ENCODE assay signal across 15 cellular contexts in the genomic region with DNA sequence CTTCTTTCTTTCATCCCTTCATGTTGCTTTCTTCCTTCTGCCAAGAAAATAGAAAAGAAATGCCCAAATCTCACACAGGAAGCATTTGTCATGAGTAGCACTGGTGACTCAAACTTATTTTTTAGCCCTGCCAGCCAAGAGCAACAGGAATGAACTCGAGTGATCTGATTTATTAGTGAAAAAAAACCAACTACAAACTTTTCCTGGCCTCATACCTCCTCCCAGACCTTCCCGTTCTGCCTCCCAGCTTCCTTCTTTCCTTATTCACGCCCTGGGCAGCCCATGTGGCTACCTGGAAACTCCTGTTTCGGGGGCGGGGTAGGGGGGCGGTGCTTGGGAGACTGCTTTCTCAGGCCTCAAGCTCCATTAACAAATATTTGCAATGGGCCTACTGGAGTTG.
A peak's percentile ranks its signal among the peaks of the same experiment; 100 is the strongest.
DNase-seq lines count a peak whose midpoint lies in the region; ATAC-seq and TF ChIP-seq lines count a peak whose summit lies in the region.
"Had no signal": no experiment of that assay in that cellular context is flagged by ENCODE, and none has a peak within 500 bp of the region (broad histone marks: within the 10 kb centered on the region; RNA-seq: fewer than 3 reads in every experiment).

No MANE protein-coding gene starts in this region.

- H3K4me3 ChIP-seq in stomach, result no peak overlapping the region

- H3K36me3 ChIP-seq in stomach, result no peaks in the 10 kb centered on the region

- no peak overlapping the region for H3K4ac ChIP-seq in H9 (ENCODE audit: low read depth, low read length)

- H2BK15ac ChIP-seq in H9 (ENCODE audit: low read depth, low read length), result no peak overlapping the region

- H3K27me3 Mint-ChIP-seq in H9 (ENCODE audit: low read depth) (no peaks in the 10 kb centered on the region; the same call in 1 of the 2 replicates), WTC11 (ENCODE audit: low read depth) (no peaks in the 10 kb centered on the region), mesothelial cell of epicardium (ENCODE audit: low read depth) (peaks cover 9% of the 10 kb centered on the region)
- H3K27me3 Mint-ChIP-seq in naive thymus-derived CD8-positive, alpha-beta T cell, result no peaks in the 10 kb centered on the region

- H2BK20ac ChIP-seq in H9 (ENCODE audit: low read depth, low read length, poor library complexity, severe bottlenecking), result no peak overlapping the region

- no peak overlapping the region for H3K9ac ChIP-seq in H9 (ENCODE audit: extremely low read depth, insufficient read length, low read length)

- H3K9me3 ChIP-seq in H9 (ENCODE audit: control insufficient read depth, low read depth, low read length) (no peaks in the 10 kb centered on the region), stomach (no peaks in the 10 kb centered on the region)

- no peak overlapping the region for H3K27ac ChIP-seq in H9 (ENCODE audit: insufficient read length, low read depth, low read length)
- H3K27ac ChIP-seq in stomach, result peak overlapping the region in 3 of 5 donors; percentile 32 to 46 (median 44)

- no peak overlapping the region for H2AFZ ChIP-seq in H9 (ENCODE audit: low read length)

- H3K36me3 Mint-ChIP-seq in H9 (ENCODE audit: insufficient read depth in 1 of 3, low read depth in 3 of 3), result no peaks in the 10 kb centered on the region; a peak in 2 of 7 replicates
- no peaks in the 10 kb centered on the region for H3K36me3 Mint-ChIP-seq in WTC11
- H3K36me3 Mint-ChIP-seq in mesothelial cell of epicardium, result no peaks in the 10 kb centered on the region
- no peaks in the 10 kb centered on the region for H3K36me3 Mint-ChIP-seq in naive thymus-derived CD8-positive, alpha-beta T cell
- H3K36me3 Mint-ChIP-seq: activated naive CD4-positive, alpha-beta T cell treated with anti-CD3 and anti-CD28 coated beads, Interleukin-2, amount 50 U/mL, for 72 hours had no signal

- H3K23me2 ChIP-seq in H9 (ENCODE audit: insufficient read length, low read depth, low read length, poor library complexity, severe bottlenecking), result no peaks in the 10 kb centered on the region

- TF ChIP-seq POLR2A in stomach (IDR thresholded peaks at IDR 0.05), result no peak

- H3T11ph ChIP-seq in H9 (ENCODE audit: low read length), result no peak overlapping the region

- WGBS in H9 (ENCODE audit: extremely low coverage, insufficient read length, low lambda C conversion rate), result no CpG with 5 or more reads among the region's 6 CpGs
- WGBS in stomach, 5 donors, result 32 to 42% (median 37%) methylated on average over 6 of the region's 6 CpGs

- H3K9me3 Mint-ChIP-seq in H9 (no peaks in the 10 kb centered on the region), WTC11 (no peaks in the 10 kb centered on the region), mesothelial cell of epicardium (no peaks in the 10 kb centered on the region)
- no peaks in the 10 kb centered on the region for H3K9me3 Mint-ChIP-seq in naive thymus-derived CD8-positive, alpha-beta T cell
- H3K9me3 Mint-ChIP-seq: activated naive CD4-positive, alpha-beta T cell treated with anti-CD3 and anti-CD28 coated beads, Interleukin-2, amount 50 U/mL, for 72 hours had no signal

- ATAC-seq in WTC11 (peak; percentile 63), GM18511 (IDR thresholded peaks at IDR 0.05; ENCODE audit: unreplicated experiment) (no peak)
- no peak for ATAC-seq in naive thymus-derived CD8-positive, alpha-beta T cell
- ATAC-seq: activated naive CD4-positive, alpha-beta T cell treated with anti-CD3 and anti-CD28 coated beads, Interleukin-2, amount 50 U/mL, for 72 hours; stimulated activated naive CD8-positive, alpha-beta T cell treated with anti-CD3 and anti-CD28 coated beads, Interleukin-15, Interleukin-2, amounts not matched to agents 100 U/mL and 50 U/mL, for 24 hours had no signal

- POLR2A ChIA-PET in WTC11 (lab: Charles Lee), result no interaction called here
- POLR2A ChIA-PET in naive thymus-derived CD8-positive, alpha-beta T cell (lab: Charles Lee), result no interaction called here

- H3K27me3 ChIP-seq in H9 (ENCODE audit: insufficient read depth, low read length), result no peaks in the 10 kb centered on the region
- H3K27me3 ChIP-seq in stomach, result peaks cover 0 to 4% (median 0%) of the 10 kb centered on the region in 3 donors

- no peak overlapping the region for H3K18ac ChIP-seq in H9 (ENCODE audit: insufficient read length, low read depth, low read length)

- no peaks in the 10 kb centered on the region for H4K20me1 ChIP-seq in H9 (ENCODE audit: control insufficient read depth, insufficient read depth, insufficient read length)

- TF ChIP-seq CTCF in H9 (conservative IDR thresholded peaks at IDR 0.05) (no peak), WTC11 (IDR thresholded peaks at IDR 0.05) (no peak), stomach (IDR thresholded peaks at IDR 0.05) (no peak), mesothelial cell of epicardium (IDR thresholded peaks at IDR 0.05; ENCODE audit: unreplicated experiment) (no peak)

- H3K14ac ChIP-seq in H9 (ENCODE audit: insufficient read depth, low read length), result no peak overlapping the region

- TF ChIP-seq EP300 in stomach (IDR thresholded peaks at IDR 0.05), result no peak

- no peak overlapping the region for H3K27ac Mint-ChIP-seq in H9
- no peak overlapping the region for H3K27ac Mint-ChIP-seq in WTC11
- no peak overlapping the region for H3K27ac Mint-ChIP-seq in mesothelial cell of epicardium
- no peak overlapping the region for H3K27ac Mint-ChIP-seq in naive thymus-derived CD8-positive, alpha-beta T cell
- H3K27ac Mint-ChIP-seq: activated naive CD4-positive, alpha-beta T cell treated with anti-CD3 and anti-CD28 coated beads, Interleukin-2, amount 50 U/mL, for 72 hours had no signal

- no peak overlapping the region for H2BK12ac ChIP-seq in H9 (ENCODE audit: insufficient read length, low read depth, low read length)

- no peak overlapping the region for H2BK120ac ChIP-seq in H9 (ENCODE audit: low read depth, low read length, poor library complexity, severe bottlenecking)

- intact Hi-C loops in stomach (cut with DNase I; ENCODE audit: low total_unique reads), result no loop called here

- H2BK5ac ChIP-seq in H9 (ENCODE audit: insufficient read length, low read length), result no peak overlapping the region

- CTCF ChIA-PET in WTC11 (lab: Charles Lee), result no interaction called here

- H3K4me1 ChIP-seq in H9 (ENCODE audit: insufficient read depth, low read length) (peaks cover 2% of the 10 kb centered on the region; the same call in 1 of the 2 replicates), stomach (peaks cover 0 to 8% (median 6%) of the 10 kb centered on the region in 4 donors)

- no peaks in the 10 kb centered on the region for H3K79me1 ChIP-seq in H9 (ENCODE audit: insufficient read depth, low read depth, low read length, poor library complexity, severe bottlenecking)

- H3K4me2 ChIP-seq in H9 (ENCODE audit: insufficient read depth, insufficient read length, low read length), result no peak overlapping the region

- no peak overlapping the region for H4K8ac ChIP-seq in H9 (replicated peaks; ENCODE audit: insufficient read length, low read depth, low read length)

- H3K56ac ChIP-seq in H9 (ENCODE audit: insufficient read length, low read depth, low read length), result no peak overlapping the region

- peaks cover 62 to 66% of the 10 kb centered on the region in 2 experiments for H3K4me1 Mint-ChIP-seq in H9
- H3K4me1 Mint-ChIP-seq in WTC11, result peaks cover 58% of the 10 kb centered on the region
- peaks cover 36% of the 10 kb centered on the region for H3K4me1 Mint-ChIP-seq in mesothelial cell of epicardium
- H3K4me1 Mint-ChIP-seq in naive thymus-derived CD8-positive, alpha-beta T cell, result peaks cover 0 to 10% (median 7%) of the 10 kb centered on the region in 4 donors

- H2AK5ac ChIP-seq in H9 (ENCODE audit: insufficient read length, low read length), result no peak overlapping the region

- no peak overlapping the region for H4K91ac ChIP-seq in H9 (ENCODE audit: insufficient read length, low read depth, low read length)

- DNase-seq in H9 (peak; percentile 59), WTC11 (ENCODE audit: low spot score) (peak; percentile 41), glomerular visceral epithelial cell (ENCODE audit: extremely low spot score) (peak; percentile 51), stomach (peak; percentile 54), mesothelial cell of epicardium (ENCODE audit: low spot score in 2 of 2, unreplicated experiment in 2 of 2) (no peak), hypothalamus (lab: John Stamatoyannopoulos, UW) (no peak)
- DNase-seq in naive thymus-derived CD8-positive, alpha-beta T cell, result no peak
- DNase-seq: activated CD4-positive, alpha-beta T cell treated with anti-CD3 and anti-CD28 coated beads for 4 hours; DND-41; NCI-H2081; SIG-M5; stimulated activated CD4-positive, alpha-beta T cell treated with anti-CD3 and anti-CD28 coated beads, Interleukin-15, amount 100 ng/mL, for 24 hours; stimulated activated naive CD8-positive, alpha-beta T cell treated with anti-CD3 and anti-CD28 coated beads, Interleukin-15, Interleukin-2, amounts not matched to agents 100 U/mL and 50 U/mL, for 24 hours had no signal

- H3K4me3 Mint-ChIP-seq in H9 (no peak overlapping the region), WTC11 (no peak overlapping the region), mesothelial cell of epicardium (no peak overlapping the region)
- H3K4me3 Mint-ChIP-seq in naive thymus-derived CD8-positive, alpha-beta T cell, result no peak overlapping the region

- H4K5ac ChIP-seq in H9 (ENCODE audit: insufficient read length, low read depth, low read length), result no peak overlapping the region

- no peaks in the 10 kb centered on the region for H3K79me2 ChIP-seq in H9 (ENCODE audit: insufficient read depth, low read length)

- H3K23ac ChIP-seq in H9 (ENCODE audit: insufficient read length, low read depth, low read length), result no peak overlapping the region

TF ChIP-seq in WTC11, 78 proteins besides CTCF, POLR2A, EP300 and RAD21 (continues in another document):
- no peak for TF ChIP-seq TEAD1 (CRISPR knock-in tag; IDR thresholded peaks at IDR 0.05)
- TF ChIP-seq ZBTB21 (CRISPR knock-in tag; IDR thresholded peaks at IDR 0.05; ENCODE audit: borderline replicate concordance), result no peak
- no peak for TF ChIP-seq RORB (CRISPR knock-in tag; IDR thresholded peaks at IDR 0.05)

Comparison
In these comparisons a context has a peak if more than half of its experiments do, and no peak if none do; other contexts are left out.
1. DNase-seq: peak in H9 (single experiment), WTC11 (single experiment), glomerular visceral epithelial cell (single experiment) and stomach (single experiment); none in mesothelial cell of epicardium (0 of 2), hypothalamus (0 of 51) and naive thymus-derived CD8-positive, alpha-beta T cell (0 of 10).